21 cellular contexts compared by ENCODE assay signal in the genomic region with DNA sequence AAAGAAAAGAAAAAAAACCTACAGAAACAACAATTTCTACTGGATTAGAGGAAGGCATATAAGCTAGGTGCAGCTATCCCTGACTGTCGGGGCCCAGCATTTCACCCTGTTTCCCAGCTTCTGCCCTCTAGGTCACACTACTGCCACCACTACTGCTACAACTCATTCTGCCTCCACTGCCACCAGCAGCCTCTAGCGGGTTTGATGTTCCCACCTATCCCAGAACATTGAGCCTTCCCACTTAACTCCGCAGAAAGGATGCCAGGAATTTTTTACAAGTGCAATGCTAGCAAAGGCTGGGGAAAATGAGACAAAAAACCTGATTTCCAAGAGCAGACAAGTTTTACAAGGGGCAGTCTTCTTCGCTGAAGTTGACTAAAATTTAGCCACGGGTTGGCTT. TPM values are rescaled to one million over a fixed set of nuclear protein-coding genes. Genes with fewer than 3 reads are reported as not detected.
DNase-seq lines count a peak whose midpoint lies in the region; ATAC-seq and TF ChIP-seq lines count a peak whose summit lies in the region.
"Had no signal": no experiment of that assay in that cellular context is flagged by ENCODE, and none has a peak within 500 bp of the region (broad histone marks: within the 10 kb centered on the region; RNA-seq: fewer than 3 reads in every experiment).

No MANE protein-coding gene starts in this region.

- CTCF ChIA-PET in MCF 10A (lab: Yijun Ruan, JAX), result interaction anchor here (0.9 kb wide), 1 partner anchor 121 kb away, joined by 4 read pairs; no protein-coding TSS in a partner anchor
- CTCF ChIA-PET in Panc1 (lab: Charles Lee), result no interaction called here

- BruUV-seq in MCF 10A (replicated peaks; lab: Mats Ljungman, UMichigan), result no TSS peak
- BruUV-seq in Panc1 (replicated peaks; lab: Mats Ljungman, UMichigan), result no TSS peak

- intact Hi-C loops in breast epithelium (cut with DNase I; ENCODE audit: low total_unique reads), result no loop called here
- intact Hi-C loops in MCF 10A (cut with micrococcal nuclease), result no loop called here
- intact Hi-C loops in Panc1 (cut with micrococcal nuclease; ENCODE audit: unreplicated experiment), result no loop called here
- intact Hi-C loops in lower lobe of right lung (cut with DNase I), result no loop called here
- intact Hi-C loops in thyroid gland (cut with DNase I), result no loop called here

- H3K27me3 Mint-ChIP-seq in MCF 10A (ENCODE audit: insufficient read depth, unreplicated experiment) (no peaks in the 10 kb centered on the region), mesothelial cell of epicardium (ENCODE audit: low read depth) (no peaks in the 10 kb centered on the region)
- H3K27me3 Mint-ChIP-seq: B cell; CD4-positive, CD25-positive, alpha-beta regulatory T cell had no signal

- no peaks in the 10 kb centered on the region for H3K9me3 ChIP-seq in breast epithelium
- no peaks in the 10 kb centered on the region for H3K9me3 ChIP-seq in Panc1 (ENCODE audit: control insufficient read depth, insufficient read depth, low read depth, low read length)
- H3K9me3 ChIP-seq in lower lobe of right lung, result no peaks in the 10 kb centered on the region
- no peaks in the 10 kb centered on the region for H3K9me3 ChIP-seq in thyroid gland
- H3K9me3 ChIP-seq: Caco-2 had no signal

- POLR2A ChIA-PET in MCF 10A (lab: Yijun Ruan, JAX) (interaction anchor here (0.5 to 0.7 kb wide), 2 partner anchors 115 to 119 kb away, joined by 3 read pairs; no protein-coding TSS in a partner anchor), Panc1 (lab: Charles Lee) (no interaction called here)

- TF ChIP-seq POLR2A in breast epithelium (IDR thresholded peaks at IDR 0.05) (no peak), thyroid gland (IDR thresholded peaks at IDR 0.05) (no peak)

- H3K27me3 ChIP-seq in breast epithelium, result no peaks in the 10 kb centered on the region
- no peaks in the 10 kb centered on the region for H3K27me3 ChIP-seq in Panc1 (ENCODE audit: control insufficient read depth, insufficient read depth, low read length)
- no peaks in the 10 kb centered on the region for H3K27me3 ChIP-seq in lower lobe of right lung (ENCODE audit: low read depth)
- H3K27me3 ChIP-seq in thyroid gland, result no peaks in the 10 kb centered on the region

- no peak overlapping the region for H3K27ac Mint-ChIP-seq in MCF 10A (ENCODE audit: low read depth, unreplicated experiment)
- no peak overlapping the region for H3K27ac Mint-ChIP-seq in mesothelial cell of epicardium
- H3K27ac Mint-ChIP-seq: B cell; CD4-positive, CD25-positive, alpha-beta regulatory T cell; CD8-positive, alpha-beta T cell had no signal

- H3K27ac ChIP-seq in breast epithelium (peak overlapping the region; percentile 10 to 25), Panc1 (ENCODE audit: low read length) (peak overlapping the region; percentile 19; the same call in 1 of the 2 replicates), lower lobe of right lung (no peak overlapping the region), thyroid gland (peak overlapping the region; percentile 30 to 97 (median 71))
- H3K27ac ChIP-seq: 22Rv1, C4-2B, GM23248 had no signal

- no peak for TF ChIP-seq CTCF in breast epithelium (IDR thresholded peaks at IDR 0.05)
- no peak for TF ChIP-seq CTCF in MCF 10A (IDR thresholded peaks at IDR 0.05; ENCODE audit: unreplicated experiment)
- TF ChIP-seq CTCF in Panc1 (IDR thresholded peaks at IDR 0.05), result no peak
- TF ChIP-seq CTCF in lower lobe of right lung (IDR thresholded peaks at IDR 0.05), result no peak
- TF ChIP-seq CTCF in thyroid gland (IDR thresholded peaks at IDR 0.05), result no peak
- no peak for TF ChIP-seq CTCF in mesothelial cell of epicardium (IDR thresholded peaks at IDR 0.05; ENCODE audit: unreplicated experiment)

- H3K36me3 Mint-ChIP-seq in MCF 10A (ENCODE audit: insufficient read depth, unreplicated experiment), result peaks cover 6% of the 10 kb centered on the region
- peaks cover 13% of the 10 kb centered on the region for H3K36me3 Mint-ChIP-seq in mesothelial cell of epicardium

- H3K36me3 ChIP-seq in breast epithelium (no peaks in the 10 kb centered on the region), Panc1 (ENCODE audit: control insufficient read depth, insufficient read depth, low read length) (no peaks in the 10 kb centered on the region), lower lobe of right lung (peaks cover 21% of the 10 kb centered on the region), thyroid gland (peaks cover 0 to 2% of the 10 kb centered on the region in 2 donors)

- H3K4me1 Mint-ChIP-seq in MCF 10A (ENCODE audit: insufficient read depth, unreplicated experiment) (peaks cover 8% of the 10 kb centered on the region), mesothelial cell of epicardium (peaks cover 11% of the 10 kb centered on the region)
- H3K4me1 Mint-ChIP-seq: B cell had no signal

- H3K4me3 Mint-ChIP-seq in MCF 10A (ENCODE audit: unreplicated experiment) (no peak overlapping the region), mesothelial cell of epicardium (no peak overlapping the region)
- H3K4me3 Mint-ChIP-seq: B cell; CD8-positive, alpha-beta T cell had no signal

- ATAC-seq in Panc1 (no peak), lower lobe of right lung (no peak), GM21576 (IDR thresholded peaks at IDR 0.05; ENCODE audit: unreplicated experiment) (no peak)
- ATAC-seq: CD8-positive, alpha-beta T cell had no signal

- in situ Hi-C loops in Panc1 (cut with HindIII; ENCODE audit: low pct_unique_long_range_greater_than_20kb, low sequenced_read_pairs), result no loop called here

- DNase-seq in breast epithelium (ENCODE audit: low spot score in 2 of 2), result no peak
- no peak for DNase-seq in MCF 10A (ENCODE audit: unreplicated experiment)
- DNase-seq in Panc1 (ENCODE audit: low read depth, low spot score), result no peak
- peak; percentile 4 for DNase-seq in lower lobe of right lung
- no peak for DNase-seq in thyroid gland
- no peak for DNase-seq in mesothelial cell of epicardium (ENCODE audit: low spot score in 2 of 2, unreplicated experiment in 2 of 2)
- DNase-seq in C1 segment of cervical spinal cord (lab: John Stamatoyannopoulos, UW), result no peak
- DNase-seq: Caco-2; CD4-positive, CD25-positive, alpha-beta regulatory T cell; CD8-positive, alpha-beta T cell; DMS153; DMS79; EL; GF-D8; GM23248; H7; HCEC 1CT had no signal

- H3K9me3 Mint-ChIP-seq in MCF 10A (ENCODE audit: unreplicated experiment), result no peaks in the 10 kb centered on the region
- H3K9me3 Mint-ChIP-seq in mesothelial cell of epicardium, result peaks cover 8% of the 10 kb centered on the region
- H3K9me3 Mint-ChIP-seq: CD8-positive, alpha-beta T cell had no signal

- H3K4me1 ChIP-seq in breast epithelium (peaks cover 0 to 4% of the 10 kb centered on the region in 2 donors), Panc1 (ENCODE audit: control insufficient read depth, insufficient read depth, low read length) (peaks cover 31% of the 10 kb centered on the region), lower lobe of right lung (peaks cover 26% of the 10 kb centered on the region), thyroid gland (peaks cover 21 to 49% of the 10 kb centered on the region in 2 donors)
- H3K4me1 ChIP-seq: Caco-2 had no signal

- 88 to 93% methylated on average over 5 of the region's 5 CpGs for WGBS in thyroid gland, 2 donors

- H3K4me3 ChIP-seq in breast epithelium (no peak overlapping the region), Panc1 (ENCODE audit: low read depth in 2 of 2, low read length in 2 of 2) (no peak overlapping the region), lower lobe of right lung (no peak overlapping the region), thyroid gland (replicated peaks in 1 of 3) (no peak overlapping the region)
- H3K4me3 ChIP-seq: GM23248 had no signal

RNA-seq across cellular contexts. Expression of gene ADCY9, which starts 10.4 kb away (rescaled TPM):
- total RNA-seq in breast epithelium (10 to 100 TPM; 10.9 to 14.4 (median 12.0) TPM), MCF 10A (2022) (13.1 and 14.2 TPM in 2 replicates), Panc1 (2021; ENCODE audit: unreplicated experiment) (29.8 TPM), lower lobe of right lung (43.2 TPM), thyroid gland (100 to 1,000 TPM in 2 of 4 donors, 10 to 100 TPM in 2; 61.4 to 123 (median 94.1) TPM), mesothelial cell of epicardium (10.4 to 13.8 TPM (median 13.1 TPM) in 3 replicates)
- 23.2 TPM for polyA plus RNA-seq in Panc1 (2012; ENCODE audit: insufficient read length)
